ENCODE assay signal across 6 cellular contexts in genomic region chr6:138018297-138018696, GRCh38.
"Had no signal": no experiment of that assay in that cellular context is flagged by ENCODE, and none has a peak within 500 bp of the region (broad histone marks: within the 10 kb centered on the region; RNA-seq: fewer than 3 reads in every experiment).

No MANE protein-coding gene starts in this region.

- FAIRE-seq: GM12878, GM12891, GM18507, GM19239 had no signal

- ATAC-seq: GM12878 had no signal

- DNase-seq: GDM1, GF-D8 had no signal

- H3K4me3 ChIP-seq: GM12878 had no signal
